In genomic region chr19:53626941-53627340, GRCh38 we compare ENCODE assay signal across 23 cellular contexts. TPM values are rescaled to one million over a fixed set of nuclear protein-coding genes. Genes with fewer than 3 reads are reported as not detected.
A peak's percentile ranks its signal among the peaks of the same experiment; 100 is the strongest.
DNase-seq lines count a peak whose midpoint lies in the region; ATAC-seq, FAIRE-seq and TF ChIP-seq lines count a peak whose summit lies in the region.
"Had no signal": no experiment of that assay in that cellular context is flagged by ENCODE, and none has a peak within 500 bp of the region (broad histone marks: within the 10 kb centered on the region; RNA-seq: fewer than 3 reads in every experiment).

No MANE protein-coding gene starts in this region.

- no peak overlapping the region for H3K9ac ChIP-seq in H1 (replicated peaks in 1 of 4; ENCODE audit: extremely low read depth in 1 of 4, low read depth in 3 of 4, low read length in 3 of 4)
- H3K9ac ChIP-seq: BLaER1, GM23248 had no signal

- peak overlapping the region; percentile 79 for H3K27ac Mint-ChIP-seq in mesothelial cell of epicardium
- H3K27ac Mint-ChIP-seq in stimulated activated memory B cell treated with anti-CD40 and anti-IgM and Interleukin-4, amounts not matched to agents 10 μg/mL and 1 μg/mL and 100 μg/mL, for 72 hours: no peak overlapping the region
- H3K27ac Mint-ChIP-seq: CD14-positive monocyte; CD4-positive, alpha-beta memory T cell; IgD-negative memory B cell had no signal

- no peak for FAIRE-seq in H1 (lab: Jason Lieb, UNC)
- FAIRE-seq: GM12891, GM19239, HTR-8/SVneo had no signal

- H2BK120ac ChIP-seq in H1 (replicated peaks; ENCODE audit: low read depth, low read length): no peak overlapping the region

- no peaks in the 10 kb centered on the region for H3K27me3 ChIP-seq in H1 (replicated peaks in 1 of 4; ENCODE audit: control insufficient read depth in 3 of 4, extremely low read depth in 1 of 4, insufficient read depth in 3 of 4, low read length in 3 of 4)
- H3K27me3 ChIP-seq: BLaER1 had no signal

- no peaks in the 10 kb centered on the region for H3K27me3 Mint-ChIP-seq in mesothelial cell of epicardium (ENCODE audit: low read depth)
- no peaks in the 10 kb centered on the region for H3K27me3 Mint-ChIP-seq in stimulated activated memory B cell treated with anti-CD40 and anti-IgM and Interleukin-4, amounts not matched to agents 10 μg/mL and 1 μg/mL and 100 μg/mL, for 72 hours
- H3K27me3 Mint-ChIP-seq: CD4-positive, alpha-beta memory T cell; IgD-negative memory B cell had no signal

- no peaks in the 10 kb centered on the region for H3K9me3 Mint-ChIP-seq in mesothelial cell of epicardium
- H3K9me3 Mint-ChIP-seq in stimulated activated memory B cell treated with anti-CD40 and anti-IgM and Interleukin-4, amounts not matched to agents 10 μg/mL and 1 μg/mL and 100 μg/mL, for 72 hours: peaks cover 3% of the 10 kb centered on the region

- no peak overlapping the region for H3K56ac ChIP-seq in H1 (replicated peaks; ENCODE audit: insufficient read length, low read depth, low read length)

- H2BK15ac ChIP-seq in H1 (ENCODE audit: low read length): no peak overlapping the region

- no peaks in the 10 kb centered on the region for H3K36me3 Mint-ChIP-seq in mesothelial cell of epicardium
- no peaks in the 10 kb centered on the region for H3K36me3 Mint-ChIP-seq in stimulated activated memory B cell treated with anti-CD40 and anti-IgM and Interleukin-4, amounts not matched to agents 10 μg/mL and 1 μg/mL and 100 μg/mL, for 72 hours
- H3K36me3 Mint-ChIP-seq: CD14-positive monocyte; CD4-positive, alpha-beta memory T cell had no signal

- 92% methylated on average over 7 of the region's 7 CpGs; no CpG with 5 or more reads in 1 of the 2 experiments for WGBS in H1 (ENCODE audit: extremely low coverage in 1 of 2, insufficient coverage in 1 of 2, insufficient read length in 1 of 2, insufficient replicate concordance in 2 of 2, low coverage in 1 of 2, low lambda C conversion rate in 2 of 2, missing lambda C conversion rate in 1 of 2), 2 experiments

- no peak overlapping the region for H4K91ac ChIP-seq in H1 (replicated peaks; ENCODE audit: insufficient read length, low read length)

- H3K14ac ChIP-seq in H1 (ENCODE audit: insufficient read length): no peak overlapping the region

- H4K8ac ChIP-seq in H1 (ENCODE audit: extremely low read depth, insufficient read depth, low read length): no peak overlapping the region

- no peak for ATAC-seq in stimulated activated memory B cell treated with anti-CD40 and anti-IgM and Interleukin-4, amounts not matched to agents 10 μg/mL and 1 μg/mL and 100 μg/mL, for 72 hours
- ATAC-seq: HCT116 had no signal

- H3K4ac ChIP-seq in H1 (replicated peaks; ENCODE audit: insufficient read length, low read depth, low read length): no peak overlapping the region

- CTCF ChIA-PET in H1 (lab: Charles Lee; ENCODE audit: partially characterized antibody): interaction anchor here (0.7 kb wide), 1 partner anchor 14 kb away, joined by 3 read pairs; no protein-coding TSS in a partner anchor
- CTCF ChIA-PET in HEK293T (lab: Yijun Ruan, JAX): no interaction called here

- POLR2A ChIA-PET in H1 (lab: Charles Lee; ENCODE audit: partially characterized antibody) (no interaction called here), HEK293T (lab: Yijun Ruan, JAX) (no interaction called here)

- peak overlapping the region; percentile 43; the same call in 1 of the 2 replicates for H2BK12ac ChIP-seq in H1 (ENCODE audit: low read depth, low read length)

- no peak overlapping the region for H3K23ac ChIP-seq in H1 (ENCODE audit: insufficient read length)

- H3K4me1 ChIP-seq in H1 (replicated peaks in 1 of 4; ENCODE audit: control insufficient read depth in 3 of 4, insufficient read depth in 4 of 4, low read length in 3 of 4): no peaks in the 10 kb centered on the region; a peak in 1 of 7 replicates

- H3K4me3 ChIP-seq in H1 (ENCODE audit: extremely low read depth in 1 of 4, insufficient read depth in 2 of 4, low read depth in 3 of 4, low read length in 4 of 4): no peak overlapping the region
- H3K4me3 ChIP-seq: BLaER1, GM23248 had no signal

- H2AFZ ChIP-seq in H1 (ENCODE audit: low read length): no peak overlapping the region
- H2AFZ ChIP-seq: GM23248 had no signal

- no peak overlapping the region for H2AK5ac ChIP-seq in H1 (ENCODE audit: low read depth, low read length)

- no peaks in the 10 kb centered on the region for H4K20me1 ChIP-seq in H1 (replicated peaks in 1 of 2; ENCODE audit: control insufficient read depth in 1 of 2, insufficient read depth in 2 of 2, low read length in 2 of 2)
- H4K20me1 ChIP-seq: BLaER1 had no signal

- peaks cover 6% of the 10 kb centered on the region for H3K4me1 Mint-ChIP-seq in mesothelial cell of epicardium
- no peaks in the 10 kb centered on the region for H3K4me1 Mint-ChIP-seq in stimulated activated memory B cell treated with anti-CD40 and anti-IgM and Interleukin-4, amounts not matched to agents 10 μg/mL and 1 μg/mL and 100 μg/mL, for 72 hours

- H2BK5ac ChIP-seq in H1 (ENCODE audit: low read depth, low read length): no peak overlapping the region

- no peaks in the 10 kb centered on the region for H3K79me2 ChIP-seq in H1 (ENCODE audit: control insufficient read depth in 1 of 2, insufficient read depth in 2 of 2, low read length in 2 of 2)

- no peak overlapping the region for H3K27ac ChIP-seq in H1 (ENCODE audit: low read depth, low read length)
- H3K27ac ChIP-seq: BLaER1, GM23248 had no signal

- H3K36me3 ChIP-seq in H1 (ENCODE audit: control insufficient read depth in 2 of 4, insufficient read depth in 4 of 4, low read length in 3 of 4): no peaks in the 10 kb centered on the region
- H3K36me3 ChIP-seq: BLaER1 had no signal

- H4K5ac ChIP-seq in H1 (ENCODE audit: insufficient read length, low read depth, low read length): no peak overlapping the region

- H3K23me2 ChIP-seq in H1 (ENCODE audit: low read depth, low read length): no peaks in the 10 kb centered on the region

- no peak for TF ChIP-seq RAD21 in H1 (IDR thresholded peaks at IDR 0.05 in 1 of 2, conservative IDR thresholded peaks at IDR 0.05 in 1 of 2; ENCODE audit: low read depth in 2 of 2, low read length in 2 of 2)

- no peak for TF ChIP-seq CTCF in H1 (IDR thresholded peaks at IDR 0.05; ENCODE audit: control extremely low read depth in 1 of 3, insufficient read depth in 1 of 3, low read depth in 1 of 3, low read length in 3 of 3)
- no peak for TF ChIP-seq CTCF in mesothelial cell of epicardium (IDR thresholded peaks at IDR 0.05; ENCODE audit: unreplicated experiment)

- no peak overlapping the region for H2BK20ac ChIP-seq in H1 (ENCODE audit: low read length)

- H3K18ac ChIP-seq in H1 (ENCODE audit: extremely low read depth, low read length): no peak overlapping the region

- TF ChIP-seq POLR2A in H1 (IDR thresholded peaks at IDR 0.05; ENCODE audit: control extremely low read depth in 1 of 2, low read depth in 2 of 2, low read length in 2 of 2): no peak

- no peaks in the 10 kb centered on the region for H3K79me1 ChIP-seq in H1 (ENCODE audit: low read depth, low read length)

- no peak for TF ChIP-seq EP300 in H1 (IDR thresholded peaks at IDR 0.05; ENCODE audit: borderline replicate concordance in 1 of 2, low read depth in 2 of 2, low read length in 2 of 2)

- no peak overlapping the region for H3K4me3 Mint-ChIP-seq in mesothelial cell of epicardium
- H3K4me3 Mint-ChIP-seq in stimulated activated memory B cell treated with anti-CD40 and anti-IgM and Interleukin-4, amounts not matched to agents 10 μg/mL and 1 μg/mL and 100 μg/mL, for 72 hours: no peak overlapping the region
- H3K4me3 Mint-ChIP-seq: CD14-positive monocyte; CD4-positive, alpha-beta memory T cell; IgD-negative memory B cell had no signal

- H3K9me3 ChIP-seq in H1 (ENCODE audit: insufficient read depth in 2 of 2, low read depth in 1 of 2, low read length in 1 of 2): no peaks in the 10 kb centered on the region
- H3K9me3 ChIP-seq: BLaER1 had no signal

- peak; percentile 32 for DNase-seq in NCI-H82 (lab: John Stamatoyannopoulos, UW)
- no peak for DNase-seq in NCI-H82 treated with DMSO at 0.1 percent for 48 hours (lab: John Stamatoyannopoulos, UW; ENCODE audit: unreplicated experiment)
- no peak for DNase-seq in H1 (ENCODE audit: low read depth in 1 of 2, low spot score in 2 of 2)
- DNase-seq in mesothelial cell of epicardium (ENCODE audit: low spot score in 2 of 2, unreplicated experiment in 2 of 2): no peak
- DNase-seq in HEK293T (ENCODE audit: extremely low spot score): no peak
- no peak for DNase-seq in NK-92 treated with Interleukin-12 subunit alpha and Interleukin-12 subunit beta, amount 100 ng/mL, for 24 hours (lab: John Stamatoyannopoulos, UW)
- DNase-seq: 8988T; Calu3; CD4-positive, alpha-beta memory T cell; DMS79 treated with DMSO at 0.1 percent for 48 hours; GM23248; H7 had no signal

- no peak overlapping the region for H3K4me2 ChIP-seq in H1 (ENCODE audit: insufficient read depth in 1 of 2, low read depth in 2 of 2, low read length in 2 of 2)
- H3K4me2 ChIP-seq: BLaER1 had no signal

TF ChIP-seq in H1, 55 proteins besides CTCF, POLR2A, EP300 and RAD21:
- TF ChIP-seq, protein P1, sequence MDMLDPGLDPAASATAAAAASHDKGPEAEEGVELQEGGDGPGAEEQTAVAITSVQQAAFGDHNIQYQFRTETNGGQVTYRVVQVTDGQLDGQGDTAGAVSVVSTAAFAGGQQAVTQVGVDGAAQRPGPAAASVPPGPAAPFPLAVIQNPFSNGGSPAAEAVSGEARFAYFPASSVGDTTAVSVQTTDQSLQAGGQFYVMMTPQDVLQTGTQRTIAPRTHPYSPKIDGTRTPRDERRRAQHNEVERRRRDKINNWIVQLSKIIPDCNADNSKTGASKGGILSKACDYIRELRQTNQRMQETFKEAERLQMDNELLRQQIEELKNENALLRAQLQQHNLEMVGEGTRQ (IDR thresholded peaks at IDR 0.05; ENCODE audit: low read length): no peak
TF ChIP-seq in H1: peak in this region for 0.

TF ChIP-seq in HEK293T, 16 proteins besides CTCF, POLR2A, EP300 and RAD21 (continues in another document):
- no peak for TF ChIP-seq ELF4 (IDR thresholded peaks at IDR 0.05)
- TF ChIP-seq LEF1 (IDR thresholded peaks at IDR 0.05; ENCODE audit: borderline replicate concordance): no peak
- TF ChIP-seq FOXK2 (IDR thresholded peaks at IDR 0.05): no peak
- no peak for TF ChIP-seq BHLHE40 (IDR thresholded peaks at IDR 0.05; ENCODE audit: borderline replicate concordance)
- TF ChIP-seq HDGF (IDR thresholded peaks at IDR 0.05; ENCODE audit: borderline replicate concordance): no peak
- TF ChIP-seq FOXM1 (IDR thresholded peaks at IDR 0.05; ENCODE audit: borderline replicate concordance): no peak
- no peak for TF ChIP-seq CTBP1 (IDR thresholded peaks at IDR 0.05; ENCODE audit: borderline replicate concordance)

RNA-seq across cellular contexts. Expression of gene DPRX, which starts 4.9 kb away (rescaled TPM):
- total RNA-seq in H1 (2021; fragmentation: NEBNext Ultra II Directional; extraction: Animal tissue kit (Norgen Biotek cat#: 25700)): not detected in 2 replicates
- not detected in 2 replicates for polyA plus RNA-seq in H1 (2011; rRNA removed)
- polyA plus RNA-seq in H1 (2011; cell fraction: cytosol; rRNA removed): not detected
- polyA plus RNA-seq in H1 (2011; cell fraction: nucleus; rRNA removed): not detected
- polyA plus RNA-seq in H1 (2012, experiment 1 of 2): not detected in 4 replicates
- not detected for polyA plus RNA-seq in H1 (2012, experiment 2 of 2)
- polyA plus RNA-seq in H1 (2013, experiment 1 of 2): 0.10 TPM
- not detected for polyA plus RNA-seq in H1 (2013, experiment 2 of 2)
- not detected in 2 replicates for polyA minus RNA-seq in H1 (2011; rRNA and poly(A)+ RNA removed)
- polyA minus RNA-seq in H1 (2011; cell fraction: cytosol; rRNA and poly(A)+ RNA removed): not detected
- not detected for polyA minus RNA-seq in H1 (2011; cell fraction: nucleus; rRNA and poly(A)+ RNA removed)
- total RNA-seq in mesothelial cell of epicardium: not detected in 3 replicates
- total RNA-seq: A673; Calu3; CD4-positive, alpha-beta memory T cell; G401; GM23248 had no signal
- polyA plus RNA-seq: AG04450; CD14-positive monocyte; CD4-positive, alpha-beta memory T cell; GM23248; IgD-negative memory B cell had no signal
